ENCODE assay signal across 17 cellular contexts in genomic region chr16:87469186-87469585, GRCh38. TPM values are rescaled to one million over a fixed set of nuclear protein-coding genes. Genes with fewer than 3 reads are reported as not detected.
DNase-seq lines count a peak whose midpoint lies in the region; ATAC-seq, FAIRE-seq and TF ChIP-seq lines count a peak whose summit lies in the region.
"Had no signal": no experiment of that assay in that cellular context is flagged by ENCODE, and none has a peak within 500 bp of the region (broad histone marks: within the 10 kb centered on the region; RNA-seq: fewer than 3 reads in every experiment).

No MANE protein-coding gene starts in this region.

- no peak overlapping the region for H2BK5ac ChIP-seq in mesenchymal stem cell (ENCODE audit: low read depth, low read length, poor library complexity, severe bottlenecking)

- 43 to 65% (median 52%) methylated on average over 10 of the region's 10 CpGs for WGBS in adrenal gland, 4 donors
- 96% methylated on average over 10 of the region's 10 CpGs for WGBS in mesenchymal stem cell

- TF ChIP-seq CTCF in HEK293 (tag by site-specific recombination; IDR thresholded peaks at IDR 0.05): no peak
- no peak for TF ChIP-seq CTCF in adrenal gland (IDR thresholded peaks at IDR 0.05)

- ATAC-seq in HG02870 (IDR thresholded peaks at IDR 0.05; ENCODE audit: unreplicated experiment) (no peak), HG03280 (IDR thresholded peaks at IDR 0.05; ENCODE audit: unreplicated experiment) (no peak)
- ATAC-seq: A549, K562 had no signal

- H3K4me2 ChIP-seq in BLaER1 treated with 17β-estradiol and CSF1 and Interleukin-3, amounts not matched to agents 10 nM and 100 nM: peak overlapping the region in 9 of 11 experiments; percentile 11 to 82 (median 62); a peak in 15 of 22 replicates
- H3K4me2 ChIP-seq in mesenchymal stem cell (ENCODE audit: low read length, poor library complexity, severe bottlenecking): no peak overlapping the region
- H3K4me2 ChIP-seq: A549 had no signal

- H3K27me3 ChIP-seq in BLaER1 treated with 17β-estradiol and CSF1 and Interleukin-3, amounts not matched to agents 10 nM and 100 nM: peaks cover 0 to 37% (median 0%) of the 10 kb centered on the region in 11 experiments; a peak in 4 of 22 replicates
- H3K27me3 ChIP-seq in adrenal gland: no peaks in the 10 kb centered on the region
- H3K27me3 ChIP-seq in mesenchymal stem cell (ENCODE audit: control insufficient read depth in 1 of 2, insufficient read depth in 1 of 2, low read length in 2 of 2): no peaks in the 10 kb centered on the region
- H3K27me3 ChIP-seq: BE2C had no signal

- DNase-seq in adrenal gland: peak in 4 of 7 donors; percentile 31 to 66 (median 54)
- no peak for DNase-seq in mesenchymal stem cell
- no peak for DNase-seq in activated CD4-positive, alpha-beta T cell treated with anti-CD3 and anti-CD28 coated beads for 4 hours
- DNase-seq in GM19239 (ENCODE audit: insufficient read length, low spot score): no peak
- DNase-seq: Caco-2; CD8-positive, alpha-beta memory T cell; DMS53; GF-D8; GOT3; H9 had no signal

- peak overlapping the region; percentile 44 for H2BK15ac ChIP-seq in mesenchymal stem cell (ENCODE audit: low read depth, poor library complexity, severe bottlenecking)

- peaks cover 0 to 16% (median 7%) of the 10 kb centered on the region in 11 experiments; a peak in 14 of 22 replicates for H3K36me3 ChIP-seq in BLaER1 treated with 17β-estradiol and CSF1 and Interleukin-3, amounts not matched to agents 10 nM and 100 nM
- H3K36me3 ChIP-seq in HEK293 (ENCODE audit: control insufficient read depth in 2 of 2, insufficient read depth in 1 of 2, low read length in 2 of 2): peaks cover 0 to 7% of the 10 kb centered on the region in 2 experiments; a peak in 2 of 3 replicates
- H3K36me3 ChIP-seq in adrenal gland (replicated peaks in 1 of 2): no peaks in the 10 kb centered on the region
- peaks cover 3 to 14% of the 10 kb centered on the region in 2 experiments for H3K36me3 ChIP-seq in mesenchymal stem cell (ENCODE audit: control insufficient read depth in 1 of 2, insufficient read depth in 2 of 2, low read depth in 1 of 2, low read length in 2 of 2)
- H3K36me3 ChIP-seq: BE2C had no signal

- no peak overlapping the region for H3K14ac ChIP-seq in mesenchymal stem cell (ENCODE audit: low read length in 2 of 2)

- intact Hi-C loops in adrenal gland (cut with DNase I): no loop called here

- H3K18ac ChIP-seq in mesenchymal stem cell (ENCODE audit: low read depth in 1 of 2, low read length in 2 of 2): peak overlapping the region in 1 of 2 experiments; percentile 11

- no peak for FAIRE-seq in GM19239 (lab: Jason Lieb, UNC)
- FAIRE-seq: A549, K562 had no signal

- no peak overlapping the region for H4K8ac ChIP-seq in mesenchymal stem cell (ENCODE audit: low read length)

- H3K79me1 ChIP-seq in mesenchymal stem cell (replicated peaks; ENCODE audit: low read length, poor library complexity, severe bottlenecking): peaks cover 32% of the 10 kb centered on the region

- peaks cover 43 to 85% (median 81%) of the 10 kb centered on the region in 10 experiments for H3K4me1 ChIP-seq in BLaER1 treated with 17β-estradiol and CSF1 and Interleukin-3, amounts not matched to agents 10 nM and 100 nM
- H3K4me1 ChIP-seq in HEK293 (ENCODE audit: control insufficient read depth, insufficient read depth, low read length): peaks cover 47% of the 10 kb centered on the region
- peaks cover 51 to 72% of the 10 kb centered on the region in 2 donors for H3K4me1 ChIP-seq in adrenal gland (replicated peaks in 1 of 2)
- peaks cover 35% of the 10 kb centered on the region for H3K4me1 ChIP-seq in mesenchymal stem cell (ENCODE audit: control insufficient read depth, insufficient read depth, low read depth, low read length)

- no peak overlapping the region for H3K9ac ChIP-seq in BLaER1 treated with 17β-estradiol and CSF1 and Interleukin-3, amounts not matched to agents 10 nM and 100 nM
- H3K9ac ChIP-seq in mesenchymal stem cell (ENCODE audit: low read length): no peak overlapping the region

- no peak overlapping the region for H3K4ac ChIP-seq in mesenchymal stem cell (ENCODE audit: low read depth in 1 of 2, low read length in 2 of 2)

- H4K20me1 ChIP-seq in BLaER1 treated with 17β-estradiol and CSF1 and Interleukin-3, amounts not matched to agents 10 nM and 100 nM: peaks cover 25 to 89% (median 57%) of the 10 kb centered on the region in 11 experiments

- H2BK120ac ChIP-seq in mesenchymal stem cell (ENCODE audit: low read depth, low read length): no peak overlapping the region

- peaks cover 0 to 12% (median 0%) of the 10 kb centered on the region in 11 experiments; a peak in 5 of 22 replicates for H3K9me3 ChIP-seq in BLaER1 treated with 17β-estradiol and CSF1 and Interleukin-3, amounts not matched to agents 10 nM and 100 nM (replicated peaks in 1 of 11)
- H3K9me3 ChIP-seq in HEK293 (ENCODE audit: control insufficient read depth, insufficient read depth, low read depth, low read length): no peaks in the 10 kb centered on the region
- no peaks in the 10 kb centered on the region for H3K9me3 ChIP-seq in adrenal gland (replicated peaks in 1 of 3)
- H3K9me3 ChIP-seq in mesenchymal stem cell (ENCODE audit: control insufficient read depth, low read length): no peaks in the 10 kb centered on the region
- H3K9me3 ChIP-seq: A549, BE2C, Caco-2 had no signal

- no peak overlapping the region for H3K27ac ChIP-seq in BLaER1 treated with 17β-estradiol and CSF1 and Interleukin-3, amounts not matched to agents 10 nM and 100 nM
- H3K27ac ChIP-seq in HEK293 (ENCODE audit: extremely low read depth, low read depth, low read length) (no peak overlapping the region), adrenal gland (peak overlapping the region; percentile 27 to 100 (median 69)), mesenchymal stem cell (ENCODE audit: low read length, poor library complexity, severe bottlenecking) (no peak overlapping the region)
- H3K27ac ChIP-seq: A549 had no signal

- H3K4me3 ChIP-seq in BLaER1 treated with 17β-estradiol and CSF1 and Interleukin-3, amounts not matched to agents 10 nM and 100 nM: no peak overlapping the region
- H3K4me3 ChIP-seq in HEK293 (ENCODE audit: low read depth, low read length) (no peak overlapping the region), adrenal gland (no peak overlapping the region), mesenchymal stem cell (ENCODE audit: insufficient read depth in 1 of 2, low read depth in 1 of 2, low read length in 2 of 2) (no peak overlapping the region)
- H3K4me3 ChIP-seq: A549, K562 had no signal

- no peak overlapping the region for H4K91ac ChIP-seq in mesenchymal stem cell (ENCODE audit: low read length)

- peak in 1 of 2 donors; percentile 13 for TF ChIP-seq POLR2A in adrenal gland (IDR thresholded peaks at IDR 0.05)

- H2AFZ ChIP-seq in mesenchymal stem cell (ENCODE audit: low read depth, low read length): no peak overlapping the region

- H2AK5ac ChIP-seq in mesenchymal stem cell (ENCODE audit: low read length, severe bottlenecking): no peak overlapping the region

- no peak overlapping the region for H2BK12ac ChIP-seq in mesenchymal stem cell (ENCODE audit: low read length in 2 of 2)

- no peak overlapping the region for H3K23ac ChIP-seq in mesenchymal stem cell (ENCODE audit: low read length in 2 of 2)

- CTCF ChIA-PET in HEK293 (lab: Yijun Ruan, JAX): no interaction called here

- POLR2A ChIA-PET in HEK293 (lab: Yijun Ruan, JAX): no interaction called here

TF ChIP-seq in HEK293, 187 proteins besides CTCF, POLR2A, EP300 and RAD21 (continues in another document):
- TF ChIP-seq ZNF530 (tag by site-specific recombination; IDR thresholded peaks at IDR 0.05; ENCODE audit: low read depth): no peak
- TF ChIP-seq ZNF335 (tag by site-specific recombination; conservative IDR thresholded peaks at IDR 0.05): no peak
- TF ChIP-seq ZNF394 (tag by site-specific recombination; IDR thresholded peaks at IDR 0.05; ENCODE audit: borderline replicate concordance): no peak
- peak; percentile 36; the same call in 1 of the 2 replicates for TF ChIP-seq ZNF600 (tag by site-specific recombination; IDR thresholded peaks at IDR 0.05)
- TF ChIP-seq ZNF426 (tag by site-specific recombination; IDR thresholded peaks at IDR 0.05): no peak
- no peak for TF ChIP-seq KLF17 (tag by site-specific recombination; IDR thresholded peaks at IDR 0.05)
- TF ChIP-seq ZNF175 (tag by site-specific recombination; IDR thresholded peaks at IDR 0.05): no peak
- TF ChIP-seq PBX3 (CRISPR knock-in tag; IDR thresholded peaks at IDR 0.05): no peak
- TF ChIP-seq KLF8 (tag by site-specific recombination; IDR thresholded peaks at IDR 0.05): no peak

RNA-seq across cellular contexts. Expression of gene ZCCHC14, which starts 23.6 kb away (rescaled TPM):
- total RNA-seq in adrenal gland: 10 to 100 TPM; 17.9 to 49.8 (median 35.2) TPM
- 10 to 100 TPM; 10.6 to 26.3 (median 20.2) TPM for polyA plus RNA-seq in adrenal gland
- polyA plus RNA-seq in mesenchymal stem cell (2013, experiment 1 of 2): 24.1 TPM
- polyA plus RNA-seq in mesenchymal stem cell (2013, experiment 2 of 2): 23.5 TPM

Comparison
In these comparisons a context has a peak if more than half of its experiments do, and no peak if none do; other contexts are left out.
1. H3K27ac ChIP-seq: peak in adrenal gland (5 of 5); none in BLaER1 treated with 17β-estradiol and CSF1 and Interleukin-3, amounts not matched to agents 10 nM and 100 nM (0 of 11), HEK293 (single experiment) and mesenchymal stem cell (single experiment).
2. DNase-seq: peak in adrenal gland (4 of 7); none in mesenchymal stem cell (single experiment), activated CD4-positive, alpha-beta T cell treated with anti-CD3 and anti-CD28 coated beads for 4 hours (0 of 2) and GM19239 (single experiment).